Comparison of ENCODE assay signal across 17 cellular contexts in the genomic region with DNA sequence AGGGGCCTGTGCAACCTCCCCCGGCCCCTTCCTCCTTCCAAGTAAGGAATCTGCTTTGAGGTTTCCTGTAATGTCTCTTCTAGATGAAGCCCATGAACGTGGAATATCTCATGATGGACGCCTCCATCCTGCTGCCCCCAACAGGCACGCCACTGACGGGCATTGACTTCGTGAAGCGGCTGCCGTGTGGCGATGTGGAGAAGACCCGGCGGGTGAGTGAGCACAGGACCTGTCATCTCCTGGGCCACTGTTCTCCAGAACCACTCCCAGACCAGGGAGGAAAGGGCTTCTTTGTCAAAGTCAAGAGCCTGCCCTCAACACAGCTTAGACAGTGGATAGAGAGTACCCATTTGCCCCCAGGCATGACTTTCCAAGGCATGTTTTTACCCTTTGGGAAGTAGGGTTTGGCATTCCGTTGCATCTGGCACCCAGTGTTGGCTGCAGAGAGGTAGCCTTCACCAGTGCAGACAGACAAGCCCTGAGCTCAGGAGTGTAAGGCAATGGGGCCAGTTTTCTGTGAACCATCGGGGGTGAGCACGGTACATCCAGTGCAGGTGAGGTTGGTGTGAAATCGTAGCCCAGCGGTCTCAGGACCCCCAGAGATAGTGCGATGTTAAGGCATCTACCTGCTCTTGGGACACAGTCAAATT.
DNase-seq lines count a peak whose midpoint lies in the region; ATAC-seq lines count a peak whose summit lies in the region.
"Had no signal": no experiment of that assay in that cellular context is flagged by ENCODE, and none has a peak within 500 bp of the region (broad histone marks: within the 10 kb centered on the region; RNA-seq: fewer than 3 reads in every experiment).

No MANE protein-coding gene starts in this region.

- no peak overlapping the region for H3K27ac ChIP-seq in CD4-positive, alpha-beta memory T cell (ENCODE audit: low read depth, low read length)
- H3K27ac ChIP-seq in naive thymus-derived CD4-positive, alpha-beta T cell (ENCODE audit: low read depth, low read length), result peak overlapping the region; percentile 24
- H3K27ac ChIP-seq: coronary artery, epithelial cell of prostate, gastrocnemius medialis, GM23248, left ventricle myocardium inferior had no signal

- H3K4me1 Mint-ChIP-seq in CD4-positive, alpha-beta memory T cell, result peaks cover 26 to 44% (median 32%) of the 10 kb centered on the region in 4 donors
- peaks cover 95% of the 10 kb centered on the region for H3K4me1 Mint-ChIP-seq in activated CD8-positive, alpha-beta memory T cell treated with anti-CD3 and anti-CD28 coated beads, Interleukin-2, amount 10 ng/mL, durations not matched to agents 7 days and 5 days
- H3K4me1 Mint-ChIP-seq in naive thymus-derived CD4-positive, alpha-beta T cell, result peaks cover 28 to 88% (median 45%) of the 10 kb centered on the region in 7 donors

- intact Hi-C loops in CD4-positive, alpha-beta memory T cell (cut with micrococcal nuclease), result loop anchor here (2.0 kb wide), 1 partner anchor 205 kb away; a partner anchor contains a TSS
- intact Hi-C loops in naive thymus-derived CD4-positive, alpha-beta T cell (cut with micrococcal nuclease), result loop anchor here (1.0 to 10.0 kb wide), 8 partner anchors 25 to 204 kb away; a partner anchor contains a TSS

- peaks cover 33% of the 10 kb centered on the region for H3K4me1 ChIP-seq in CD4-positive, alpha-beta memory T cell (ENCODE audit: insufficient read depth, low read length)
- peaks cover 18 to 26% of the 10 kb centered on the region in 2 donors for H3K4me1 ChIP-seq in naive thymus-derived CD4-positive, alpha-beta T cell (ENCODE audit: control insufficient read depth in 2 of 2, insufficient read depth in 2 of 2, low read length in 2 of 2)
- H3K4me1 ChIP-seq: gastrocnemius medialis had no signal

- peaks cover 12% of the 10 kb centered on the region for H3K36me3 ChIP-seq in CD4-positive, alpha-beta memory T cell (ENCODE audit: insufficient read depth, low read length)
- H3K36me3 ChIP-seq in naive thymus-derived CD4-positive, alpha-beta T cell (ENCODE audit: control insufficient read depth in 2 of 3, insufficient read depth in 3 of 3, low read length in 3 of 3), result peaks cover 0 to 27% (median 0%) of the 10 kb centered on the region in 3 experiments

- ATAC-seq in GM21447 (IDR thresholded peaks at IDR 0.05; ENCODE audit: unreplicated experiment) (peak; percentile 7), left lobe of liver (no peak), GM18867 (IDR thresholded peaks at IDR 0.05; ENCODE audit: unreplicated experiment) (no peak)
- no peak for ATAC-seq in activated CD8-positive, alpha-beta memory T cell treated with anti-CD3 and anti-CD28 coated beads, Interleukin-2, amount 10 ng/mL, durations not matched to agents 7 days and 5 days
- ATAC-seq in naive thymus-derived CD4-positive, alpha-beta T cell, result peak; percentile 10
- ATAC-seq: gastrocnemius medialis had no signal

- no peaks in the 10 kb centered on the region for H3K9me3 ChIP-seq in CD4-positive, alpha-beta memory T cell (ENCODE audit: control insufficient read depth in 1 of 2, low read length in 2 of 2)
- H3K9me3 ChIP-seq in naive thymus-derived CD4-positive, alpha-beta T cell (ENCODE audit: control insufficient read depth in 2 of 3, low read length in 3 of 3), result no peaks in the 10 kb centered on the region
- H3K9me3 ChIP-seq: gastrocnemius medialis, left ventricle myocardium inferior had no signal

- H3K27me3 ChIP-seq in CD4-positive, alpha-beta memory T cell (ENCODE audit: insufficient read depth, low read length), result no peaks in the 10 kb centered on the region
- no peaks in the 10 kb centered on the region for H3K27me3 ChIP-seq in naive thymus-derived CD4-positive, alpha-beta T cell (ENCODE audit: control insufficient read depth in 2 of 2, insufficient read depth in 2 of 2, low read length in 2 of 2)
- H3K27me3 ChIP-seq: gastrocnemius medialis had no signal

- no peak for DNase-seq in CD4-positive, alpha-beta memory T cell
- peak; percentile 47 for DNase-seq in activated CD8-positive, alpha-beta memory T cell treated with anti-CD3 and anti-CD28 coated beads, Interleukin-2, amount 10 ng/mL, durations not matched to agents 7 days and 5 days
- DNase-seq in naive thymus-derived CD4-positive, alpha-beta T cell, result no peak
- DNase-seq in left lobe of liver (ENCODE audit: low spot score) (no peak), D341Med (ENCODE audit: low spot score) (no peak)
- DNase-seq: activated gamma-delta T cell; C1 segment of cervical spinal cord; gastrocnemius medialis; GM23248; Kasumi-1; left ventricle myocardium inferior; NCI-H1417 treated with DMSO at 0.1 percent for 48 hours; NK-92 treated with Interleukin-12 subunit alpha and Interleukin-12 subunit beta, amount 100 ng/mL, for 24 hours had no signal

- no peaks in the 10 kb centered on the region for H3K27me3 Mint-ChIP-seq in CD4-positive, alpha-beta memory T cell
- no peaks in the 10 kb centered on the region for H3K27me3 Mint-ChIP-seq in activated CD8-positive, alpha-beta memory T cell treated with anti-CD3 and anti-CD28 coated beads, Interleukin-2, amount 10 ng/mL, durations not matched to agents 7 days and 5 days
- no peaks in the 10 kb centered on the region for H3K27me3 Mint-ChIP-seq in naive thymus-derived CD4-positive, alpha-beta T cell

- POLR2A ChIA-PET in CD4-positive, alpha-beta memory T cell (lab: Charles Lee; ENCODE audit: partially characterized antibody), result interaction anchor here (1.0 to 5.1 kb wide), 3 partner anchors 204 to 217 kb away, joined by 3 to 21 read pairs (median 4); a partner anchor contains a TSS
- POLR2A ChIA-PET in naive thymus-derived CD4-positive, alpha-beta T cell (lab: Charles Lee), result interaction anchor here (1.6 kb wide), 1 partner anchor 204 kb away, joined by 4 read pairs; a partner anchor contains a TSS

- H3K27ac Mint-ChIP-seq in CD4-positive, alpha-beta memory T cell, result peak overlapping the region; percentile 65 to 92 (median 82)
- peak overlapping the region; percentile 92 for H3K27ac Mint-ChIP-seq in activated CD8-positive, alpha-beta memory T cell treated with anti-CD3 and anti-CD28 coated beads, Interleukin-2, amount 10 ng/mL, durations not matched to agents 7 days and 5 days
- H3K27ac Mint-ChIP-seq in naive thymus-derived CD4-positive, alpha-beta T cell, result peak overlapping the region; percentile 26 to 86 (median 75)

- peak overlapping the region in 7 of 8 donors; percentile 53 to 80 (median 70) for H3K4me3 Mint-ChIP-seq in CD4-positive, alpha-beta memory T cell
- peak overlapping the region; percentile 58 for H3K4me3 Mint-ChIP-seq in activated CD8-positive, alpha-beta memory T cell treated with anti-CD3 and anti-CD28 coated beads, Interleukin-2, amount 10 ng/mL, durations not matched to agents 7 days and 5 days
- peak overlapping the region in 7 of 10 donors; percentile 9 to 74 (median 48) for H3K4me3 Mint-ChIP-seq in naive thymus-derived CD4-positive, alpha-beta T cell

- CTCF ChIA-PET in CD4-positive, alpha-beta memory T cell (lab: Charles Lee; ENCODE audit: partially characterized antibody), result interaction anchor here (0.6 to 1.8 kb wide), 4 partner anchors 12 to 203 kb away, joined by 3 to 6 read pairs (median 4); no protein-coding TSS in a partner anchor
- CTCF ChIA-PET in activated CD8-positive, alpha-beta memory T cell treated with anti-CD3 and anti-CD28 coated beads, Interleukin-2, amount 10 ng/mL, durations not matched to agents 7 days and 5 days (lab: Charles Lee), result interaction anchor here (0.8 to 4.8 kb wide), 21 partner anchors 11 to 746 kb away, joined by 3 to 36 read pairs (median 5); a partner anchor contains a TSS
- CTCF ChIA-PET in naive thymus-derived CD4-positive, alpha-beta T cell (lab: Charles Lee), result no interaction called here

- H3K9me3 Mint-ChIP-seq in CD4-positive, alpha-beta memory T cell, result no peaks in the 10 kb centered on the region
- H3K9me3 Mint-ChIP-seq in activated CD8-positive, alpha-beta memory T cell treated with anti-CD3 and anti-CD28 coated beads, Interleukin-2, amount 10 ng/mL, durations not matched to agents 7 days and 5 days (ENCODE audit: low read depth), result no peaks in the 10 kb centered on the region
- no peaks in the 10 kb centered on the region for H3K9me3 Mint-ChIP-seq in naive thymus-derived CD4-positive, alpha-beta T cell

- peaks cover 42% of the 10 kb centered on the region in 2 donors for H3K36me3 Mint-ChIP-seq in CD4-positive, alpha-beta memory T cell
- H3K36me3 Mint-ChIP-seq in activated CD8-positive, alpha-beta memory T cell treated with anti-CD3 and anti-CD28 coated beads, Interleukin-2, amount 10 ng/mL, durations not matched to agents 7 days and 5 days, result peaks cover 56% of the 10 kb centered on the region
- H3K36me3 Mint-ChIP-seq in naive thymus-derived CD4-positive, alpha-beta T cell, result peaks cover 10 to 56% (median 38%) of the 10 kb centered on the region in 5 donors

- peak overlapping the region in 1 of 2 donors; percentile 25 for H3K4me3 ChIP-seq in CD4-positive, alpha-beta memory T cell (ENCODE audit: low read length in 2 of 2)
- no peak overlapping the region for H3K4me3 ChIP-seq in naive thymus-derived CD4-positive, alpha-beta T cell (ENCODE audit: low read length)
- H3K4me3 ChIP-seq: coronary artery, gastrocnemius medialis, GM23248, left ventricle myocardium inferior had no signal

Comparison
In these comparisons a context has a peak if more than half of its experiments do, and no peak if none do; other contexts are left out.
1. ATAC-seq: peak in GM21447 (single experiment) and naive thymus-derived CD4-positive, alpha-beta T cell (single experiment); none in activated CD8-positive, alpha-beta memory T cell treated with anti-CD3 and anti-CD28 coated beads, Interleukin-2, amount 10 ng/mL, durations not matched to agents 7 days and 5 days (single experiment), left lobe of liver (single experiment) and GM18867 (single experiment).
2. Peak in every context shown above with its lines, with median percentiles within 50 percentile points of each other: H3K27ac Mint-ChIP-seq and H3K4me3 Mint-ChIP-seq.